Comparison of ENCODE assay signal across 15 cellular contexts in genomic region chr10:69703256-69703655, GRCh38.
DNase-seq lines count a peak whose midpoint lies in the region; ATAC-seq and TF ChIP-seq lines count a peak whose summit lies in the region.
"Had no signal": no experiment of that assay in that cellular context is flagged by ENCODE, and none has a peak within 500 bp of the region (broad histone marks: within the 10 kb centered on the region; RNA-seq: fewer than 3 reads in every experiment).

No MANE protein-coding gene starts in this region.

- no peak overlapping the region for H2BK12ac ChIP-seq in mesenchymal stem cell (ENCODE audit: low read length in 2 of 2)

- POLR2A ChIA-PET in IMR-90 (lab: Charles Lee; ENCODE audit: unreplicated experiment), result no interaction called here

- H3K27ac Mint-ChIP-seq in chondrocyte (ENCODE audit: unreplicated experiment), result peak overlapping the region; percentile 84
- H3K27ac Mint-ChIP-seq: IgD-negative memory B cell had no signal

- peak overlapping the region; percentile 81 for H3K14ac ChIP-seq in IMR-90 (replicated peaks; ENCODE audit: low read depth, low read length)
- H3K14ac ChIP-seq in mesenchymal stem cell (ENCODE audit: low read length in 2 of 2), result no peak overlapping the region

- no peak overlapping the region for H2AFZ ChIP-seq in ACC112 (ENCODE audit: low read length, unreplicated experiment)
- no peak overlapping the region for H2AFZ ChIP-seq in IMR-90 (replicated peaks; ENCODE audit: low read length, poor library complexity)
- H2AFZ ChIP-seq in mesenchymal stem cell (ENCODE audit: low read depth, low read length), result no peak overlapping the region

- H3K79me2 ChIP-seq in ACC112 (ENCODE audit: control insufficient read depth, insufficient read depth, low read length, unreplicated experiment), result no peaks in the 10 kb centered on the region

- H3K36me3 Mint-ChIP-seq in chondrocyte (ENCODE audit: low read depth), result peaks cover 7% of the 10 kb centered on the region
- H3K36me3 Mint-ChIP-seq: IgD-negative memory B cell had no signal

- H3K4me1 ChIP-seq in ACC112 (ENCODE audit: control insufficient read depth, insufficient read depth, low read length, unreplicated experiment) (peaks cover 12% of the 10 kb centered on the region), IMR-90 (ENCODE audit: control insufficient read depth, insufficient read depth, low read length) (peaks cover 8% of the 10 kb centered on the region), mesenchymal stem cell (ENCODE audit: control insufficient read depth, insufficient read depth, low read depth, low read length) (no peaks in the 10 kb centered on the region)

- H2AK5ac ChIP-seq in IMR-90 (ENCODE audit: low read depth, low read length) (peak overlapping the region; percentile 76; the same call in 1 of the 2 replicates), mesenchymal stem cell (ENCODE audit: low read length, severe bottlenecking) (no peak overlapping the region)

- no CpG with 5 or more reads among the region's 3 CpGs for WGBS in IMR-90 (ENCODE audit: extremely low coverage in 2 of 2, insufficient read length in 1 of 2), 2 experiments
- WGBS in mesenchymal stem cell, result 25% methylated on average over 2 of the region's 3 CpGs

- H3K9me3 Mint-ChIP-seq in chondrocyte (ENCODE audit: low read depth), result peaks cover 13% of the 10 kb centered on the region

- CTCF ChIA-PET in IMR-90 (lab: Yijun Ruan, JAX), result interaction anchor here (1.0 kb wide), 1 partner anchor 13 kb away, joined by 3 read pairs; no protein-coding TSS in a partner anchor

- H3K56ac ChIP-seq in IMR-90 (ENCODE audit: extremely low read depth, insufficient read depth, low read length), result peak overlapping the region; percentile 48

- peak overlapping the region; percentile 77 for H4K91ac ChIP-seq in IMR-90 (ENCODE audit: insufficient read depth, low read depth, low read length)
- H4K91ac ChIP-seq in mesenchymal stem cell (ENCODE audit: low read length), result no peak overlapping the region

- H3K27ac ChIP-seq in ACC112 (ENCODE audit: low read depth, low read length) (peak overlapping the region; percentile 93), IMR-90 (ENCODE audit: insufficient read depth, low read length) (peak overlapping the region; percentile 69), mesenchymal stem cell (ENCODE audit: low read length, poor library complexity, severe bottlenecking) (peak overlapping the region; percentile 27)

- intact Hi-C loops in IMR-90 (cut with micrococcal nuclease), result no loop called here

- H3K18ac ChIP-seq in IMR-90 (ENCODE audit: low read depth, low read length) (peak overlapping the region; percentile 80), mesenchymal stem cell (ENCODE audit: low read depth in 1 of 2, low read length in 2 of 2) (peak overlapping the region in 1 of 2 experiments; percentile 72)

- TF ChIP-seq POLR2A in IMR-90 (IDR thresholded peaks at IDR 0.05; ENCODE audit: low read depth, low read length), result no peak

- H2BK5ac ChIP-seq in IMR-90 (ENCODE audit: low read depth, low read length, poor library complexity, severe bottlenecking) (peak overlapping the region; percentile 98), mesenchymal stem cell (ENCODE audit: low read depth, low read length, poor library complexity, severe bottlenecking) (no peak overlapping the region)

- ATAC-seq in IMR-90 (ENCODE audit: low read depth), result peak; percentile 40

- H4K8ac ChIP-seq in IMR-90 (ENCODE audit: low read depth in 2 of 2, low read length in 2 of 2), result peak overlapping the region; percentile 61 to 80
- no peak overlapping the region for H4K8ac ChIP-seq in mesenchymal stem cell (ENCODE audit: low read length)

- no peaks in the 10 kb centered on the region for H3K27me3 Mint-ChIP-seq in chondrocyte (ENCODE audit: low read depth)

- no peak overlapping the region for H3K9ac ChIP-seq in IMR-90 (ENCODE audit: low read depth, low read length)
- H3K9ac ChIP-seq in mesenchymal stem cell (ENCODE audit: low read length), result no peak overlapping the region

- H2BK15ac ChIP-seq in IMR-90 (ENCODE audit: low read depth, low read length), result peak overlapping the region; percentile 59
- H2BK15ac ChIP-seq in mesenchymal stem cell (ENCODE audit: low read depth, poor library complexity, severe bottlenecking), result no peak overlapping the region

- no peak for DNase-seq in IMR-90
- DNase-seq in chondrocyte (ENCODE audit: low spot score), result no peak
- DNase-seq in mesenchymal stem cell, result no peak
- DNase-seq in COLO668 (lab: John Stamatoyannopoulos, UW; ENCODE audit: unreplicated experiment), result no peak
- no peak for DNase-seq in RPMI8226
- no peak for DNase-seq in activated CD4-positive, alpha-beta T cell treated with anti-CD3 and anti-CD28 coated beads, Interleukin-2, amount 50 U/mL, for 48 hours
- DNase-seq in NCI-H2227 (lab: John Stamatoyannopoulos, UW; ENCODE audit: unreplicated experiment), result no peak
- DNase-seq: 8988T, H7, NCI-H1105 treated with DMSO at 0.1 percent for 48 hours, NCI-H187, NCI-H446 treated with DMSO at 0.1 percent for 48 hours, NCI-H748 treated with DMSO at 0.1 percent for 48 hours had no signal

- no peak overlapping the region for H3K4me3 Mint-ChIP-seq in chondrocyte (ENCODE audit: unreplicated experiment)
- H3K4me3 Mint-ChIP-seq: IgD-negative memory B cell had no signal

- H3K4ac ChIP-seq in IMR-90 (ENCODE audit: low read depth, low read length) (peak overlapping the region; percentile 82), mesenchymal stem cell (ENCODE audit: low read depth in 1 of 2, low read length in 2 of 2) (no peak overlapping the region)

- H3K79me1 ChIP-seq in IMR-90 (ENCODE audit: low read depth in 1 of 2, low read length in 2 of 2) (no peaks in the 10 kb centered on the region), mesenchymal stem cell (replicated peaks; ENCODE audit: low read length, poor library complexity, severe bottlenecking) (no peaks in the 10 kb centered on the region)

- H3K27me3 ChIP-seq in ACC112 (ENCODE audit: insufficient read depth, low read length) (peaks cover 46% of the 10 kb centered on the region), IMR-90 (ENCODE audit: control insufficient read depth, insufficient read depth, low read length) (peaks cover 9% of the 10 kb centered on the region; the same call in 1 of the 2 replicates), mesenchymal stem cell (ENCODE audit: control insufficient read depth in 1 of 2, insufficient read depth in 1 of 2, low read length in 2 of 2) (peaks cover 0 to 61% of the 10 kb centered on the region in 2 experiments)

- H3K36me3 ChIP-seq in ACC112 (ENCODE audit: insufficient read depth, low read length) (no peaks in the 10 kb centered on the region), IMR-90 (ENCODE audit: control insufficient read depth, insufficient read depth, low read length) (no peaks in the 10 kb centered on the region), mesenchymal stem cell (ENCODE audit: control insufficient read depth in 1 of 2, insufficient read depth in 2 of 2, low read depth in 1 of 2, low read length in 2 of 2) (no peaks in the 10 kb centered on the region)

- H3K9me3 ChIP-seq in IMR-90 (ENCODE audit: control insufficient read depth, insufficient read depth, low read length) (peaks cover 5% of the 10 kb centered on the region), mesenchymal stem cell (ENCODE audit: control insufficient read depth, low read length) (peaks cover 26% of the 10 kb centered on the region)

- 0 out of 2 replicates have a peak, but pooled peaks cover 5% of the 10 kb centered on the region for H3K9me1 ChIP-seq in IMR-90 (ENCODE audit: insufficient read depth, low read length)

- BruUV-seq in IMR-90 (replicated peaks; lab: Mats Ljungman, UMichigan), result no TSS peak

- peak overlapping the region; percentile 9; the same call in 1 of the 2 replicates for H3K4me3 ChIP-seq in ACC112 (ENCODE audit: low read depth, low read length)
- no peak overlapping the region for H3K4me3 ChIP-seq in IMR-90 (ENCODE audit: insufficient read depth, low read depth, low read length)
- H3K4me3 ChIP-seq in mesenchymal stem cell (ENCODE audit: insufficient read depth in 1 of 2, low read depth in 1 of 2, low read length in 2 of 2), result no peak overlapping the region

- H2BK120ac ChIP-seq in IMR-90 (ENCODE audit: low read depth, low read length), result peak overlapping the region; percentile 92
- H2BK120ac ChIP-seq in mesenchymal stem cell (ENCODE audit: low read depth, low read length), result peak overlapping the region; percentile 62

- dilution Hi-C loops in IMR-90 (cut with HindIII; ENCODE audit: low sequenced_read_pairs, unreplicated experiment), result no loop called here

- H4K20me1 ChIP-seq in IMR-90 (ENCODE audit: insufficient read depth, low read length), result no peaks in the 10 kb centered on the region

- peak overlapping the region; percentile 91 for H2BK20ac ChIP-seq in IMR-90 (ENCODE audit: low read depth, low read length)

- H3K4me2 ChIP-seq in IMR-90 (ENCODE audit: low read depth, low read length) (peak overlapping the region; percentile 18; the same call in 1 of the 2 replicates), mesenchymal stem cell (ENCODE audit: low read length, poor library complexity, severe bottlenecking) (no peak overlapping the region)

- in situ Hi-C loops in IMR-90 (cut with MboI; ENCODE audit: low sequenced_read_pairs), result no loop called here

- peak overlapping the region; percentile 22 for H4K5ac ChIP-seq in IMR-90 (ENCODE audit: low read depth, low read length)

- TF ChIP-seq CTCF in IMR-90 (conservative IDR thresholded peaks at IDR 0.05; ENCODE audit: low read depth, low read length) (no peak), chondrocyte (IDR thresholded peaks at IDR 0.05) (no peak)

- H3K4me1 Mint-ChIP-seq in chondrocyte (ENCODE audit: low read depth), result peaks cover 22% of the 10 kb centered on the region
- H3K4me1 Mint-ChIP-seq: IgD-negative memory B cell had no signal

- H3K23ac ChIP-seq in IMR-90 (ENCODE audit: low read depth, low read length) (peak overlapping the region; percentile 59; the same call in 1 of the 2 replicates), mesenchymal stem cell (ENCODE audit: low read length in 2 of 2) (no peak overlapping the region)

- H2AK9ac ChIP-seq in IMR-90 (replicated peaks; ENCODE audit: low read depth, low read length, poor library complexity), result no peak overlapping the region

- TF ChIP-seq RAD21 in IMR-90 (IDR thresholded peaks at IDR 0.05; ENCODE audit: low read length), result no peak

TF ChIP-seq in IMR-90, 13 proteins besides CTCF, POLR2A, EP300 and RAD21 (continues in another document):
- TF ChIP-seq ELK1 (IDR thresholded peaks at IDR 0.05; ENCODE audit: borderline replicate concordance, low read depth, low read length), result no peak
- TF ChIP-seq CEBPB (IDR thresholded peaks at IDR 0.05; ENCODE audit: low read depth, low read length), result no peak; the same call in 1 of the 2 replicates
- no peak for TF ChIP-seq RFX5 (IDR thresholded peaks at IDR 0.05; ENCODE audit: low read depth, low read length)
- no peak for TF ChIP-seq RCOR1 (IDR thresholded peaks at IDR 0.05; ENCODE audit: insufficient replicate concordance, low read length)

Comparison
In these comparisons a context has a peak if more than half of its experiments do, and no peak if none do; other contexts are left out.
1. H3K27ac ChIP-seq: peak in every context shown above with its lines; median percentile 93 in ACC112; 69 in IMR-90; 27 in mesenchymal stem cell.